26 cellular contexts compared by ENCODE assay signal in genomic region chr2:231450548-231450989, GRCh38. TPM values are rescaled to one million over a fixed set of nuclear protein-coding genes. Genes with fewer than 3 reads are reported as not detected.
A peak's percentile ranks its signal among the peaks of the same experiment; 100 is the strongest.
DNase-seq lines count a peak whose midpoint lies in the region; ATAC-seq and TF ChIP-seq lines count a peak whose summit lies in the region.
"Had no signal": no experiment of that assay in that cellular context is flagged by ENCODE, and none has a peak within 500 bp of the region (broad histone marks: within the 10 kb centered on the region; RNA-seq: fewer than 3 reads in every experiment).

No MANE protein-coding gene starts in this region.

- TF ChIP-seq POLR2A in GM19099 (IDR thresholded peaks at IDR 0.05; ENCODE audit: extremely low read depth, insufficient read length, low read depth): peak; percentile 23

- no peaks in the 10 kb centered on the region for H3K9me3 Mint-ChIP-seq in activated T-cell treated with anti-CD3 and anti-CD28 coated beads, Interleukin-2, amount 50 U/mL, for 72 hours
- H3K9me3 Mint-ChIP-seq in activated naive CD8-positive, alpha-beta T cell treated with anti-CD3 and anti-CD28 coated beads for 36 hours: no peaks in the 10 kb centered on the region
- H3K9me3 Mint-ChIP-seq in stimulated activated memory B cell treated with anti-CD40 and anti-IgM and Interleukin-4, amounts not matched to agents 10 μg/mL and 1 μg/mL and 100 μg/mL, for 72 hours: no peaks in the 10 kb centered on the region
- H3K9me3 Mint-ChIP-seq: activated CD4-positive, alpha-beta T cell treated with anti-CD3 and anti-CD28 coated beads, Interleukin-2, amount 10 ng/mL, durations not matched to agents 7 days and 5 days; activated naive CD8-positive, alpha-beta T cell treated with anti-CD3 and anti-CD28 coated beads, Interleukin-2, amount 10 ng/mL, durations not matched to agents 7 days and 5 days; activated T-helper 2 cell treated with anti-CD3 and anti-CD28 coated beads, Interferon-gamma antibody, Interleukin-2, Interleukin-4, amounts not matched to agents 10 μg/mL and 5 μg/mL and 100 μg/mL, durations not matched to agents 14 hours and 24 hours and 36 hours had no signal

- no peak for DNase-seq in activated T-cell treated with anti-CD3 and anti-CD28 coated beads, Interleukin-2, amount 50 U/mL, for 72 hours
- DNase-seq in activated T-cell treated with anti-CD3 and anti-CD28 coated beads for 4 hours (no peak), inferior parietal cortex (ENCODE audit: extremely low spot score) (no peak)
- no peak for DNase-seq in activated naive CD8-positive, alpha-beta T cell treated with anti-CD3 and anti-CD28 coated beads for 36 hours
- DNase-seq: ACHN; activated CD4-positive, alpha-beta T cell treated with anti-CD3 and anti-CD28 coated beads, Interleukin-2, amount 10 ng/mL, durations not matched to agents 7 days and 5 days; activated naive CD8-positive, alpha-beta T cell treated with anti-CD3 and anti-CD28 coated beads, Interleukin-2, amount 10 ng/mL, durations not matched to agents 7 days and 5 days; BE2C; central memory CD4-positive, alpha-beta T cell; dermis blood vessel endothelial cell; left lung; mesenchymal stem cell; NCI-H1092 treated with DMSO at 0.1 percent for 48 hours; NCI-H187; NCI-H2171 treated with DMSO at 0.1 percent for 48 hours; NCI-H524 treated with DMSO at 0.1 percent for 48 hours; PC-9; Right ventricle myocardium superior; transverse colon; WERI-Rb-1 had no signal

- peaks cover 4 to 13% of the 10 kb centered on the region in 2 donors for H3K36me3 Mint-ChIP-seq in activated T-cell treated with anti-CD3 and anti-CD28 coated beads, Interleukin-2, amount 50 U/mL, for 72 hours (ENCODE audit: insufficient read depth in 2 of 2)
- H3K36me3 Mint-ChIP-seq in activated naive CD8-positive, alpha-beta T cell treated with anti-CD3 and anti-CD28 coated beads for 36 hours: peaks cover 42% of the 10 kb centered on the region
- peaks cover 29% of the 10 kb centered on the region for H3K36me3 Mint-ChIP-seq in stimulated activated memory B cell treated with anti-CD40 and anti-IgM and Interleukin-4, amounts not matched to agents 10 μg/mL and 1 μg/mL and 100 μg/mL, for 72 hours

- no peaks in the 10 kb centered on the region for H3K27me3 Mint-ChIP-seq in activated T-cell treated with anti-CD3 and anti-CD28 coated beads, Interleukin-2, amount 50 U/mL, for 72 hours (ENCODE audit: low read depth)
- H3K27me3 Mint-ChIP-seq in activated naive CD8-positive, alpha-beta T cell treated with anti-CD3 and anti-CD28 coated beads for 36 hours: peaks cover 4% of the 10 kb centered on the region
- no peaks in the 10 kb centered on the region for H3K27me3 Mint-ChIP-seq in stimulated activated memory B cell treated with anti-CD40 and anti-IgM and Interleukin-4, amounts not matched to agents 10 μg/mL and 1 μg/mL and 100 μg/mL, for 72 hours
- H3K27me3 Mint-ChIP-seq: activated CD4-positive, alpha-beta T cell treated with anti-CD3 and anti-CD28 coated beads, Interleukin-2, amount 10 ng/mL, durations not matched to agents 7 days and 5 days; activated naive CD8-positive, alpha-beta T cell treated with anti-CD3 and anti-CD28 coated beads, Interleukin-2, amount 10 ng/mL, durations not matched to agents 7 days and 5 days; progenitor cell of endocrine pancreas had no signal

- H3K4me3 Mint-ChIP-seq in activated T-cell treated with anti-CD3 and anti-CD28 coated beads, Interleukin-2, amount 50 U/mL, for 72 hours: no peak overlapping the region
- H3K4me3 Mint-ChIP-seq in activated naive CD8-positive, alpha-beta T cell treated with anti-CD3 and anti-CD28 coated beads for 36 hours: peak overlapping the region; percentile 40
- no peak overlapping the region for H3K4me3 Mint-ChIP-seq in stimulated activated memory B cell treated with anti-CD40 and anti-IgM and Interleukin-4, amounts not matched to agents 10 μg/mL and 1 μg/mL and 100 μg/mL, for 72 hours
- H3K4me3 Mint-ChIP-seq: activated CD4-positive, alpha-beta T cell treated with anti-CD3 and anti-CD28 coated beads, Interleukin-2, amount 10 ng/mL, durations not matched to agents 7 days and 5 days; activated naive CD8-positive, alpha-beta T cell treated with anti-CD3 and anti-CD28 coated beads, Interleukin-2, amount 10 ng/mL, durations not matched to agents 7 days and 5 days had no signal

- H3K27ac Mint-ChIP-seq in activated T-cell treated with anti-CD3 and anti-CD28 coated beads, Interleukin-2, amount 50 U/mL, for 72 hours: peak overlapping the region; percentile 36
- peak overlapping the region; percentile 70 for H3K27ac Mint-ChIP-seq in activated naive CD8-positive, alpha-beta T cell treated with anti-CD3 and anti-CD28 coated beads for 36 hours
- H3K27ac Mint-ChIP-seq in stimulated activated memory B cell treated with anti-CD40 and anti-IgM and Interleukin-4, amounts not matched to agents 10 μg/mL and 1 μg/mL and 100 μg/mL, for 72 hours: peak overlapping the region; percentile 37
- H3K27ac Mint-ChIP-seq: activated CD4-positive, alpha-beta T cell treated with anti-CD3 and anti-CD28 coated beads, Interleukin-2, amount 10 ng/mL, durations not matched to agents 7 days and 5 days; activated naive CD8-positive, alpha-beta T cell treated with anti-CD3 and anti-CD28 coated beads, Interleukin-2, amount 10 ng/mL, durations not matched to agents 7 days and 5 days; activated T-helper 2 cell treated with anti-CD3 and anti-CD28 coated beads, Interferon-gamma antibody, Interleukin-2, Interleukin-4, amounts not matched to agents 10 μg/mL and 5 μg/mL and 100 μg/mL, durations not matched to agents 14 hours and 24 hours and 36 hours; progenitor cell of endocrine pancreas had no signal

- no peaks in the 10 kb centered on the region for H3K4me1 Mint-ChIP-seq in activated T-cell treated with anti-CD3 and anti-CD28 coated beads, Interleukin-2, amount 50 U/mL, for 72 hours (ENCODE audit: low read depth)
- peaks cover 23% of the 10 kb centered on the region for H3K4me1 Mint-ChIP-seq in activated naive CD8-positive, alpha-beta T cell treated with anti-CD3 and anti-CD28 coated beads for 36 hours
- H3K4me1 Mint-ChIP-seq in stimulated activated memory B cell treated with anti-CD40 and anti-IgM and Interleukin-4, amounts not matched to agents 10 μg/mL and 1 μg/mL and 100 μg/mL, for 72 hours: peaks cover 14% of the 10 kb centered on the region

- peak in 1 of 2 donors; percentile 10 for ATAC-seq in activated T-cell treated with anti-CD3 and anti-CD28 coated beads, Interleukin-2, amount 50 U/mL, for 72 hours (replicated peaks in 1 of 2)
- no peak for ATAC-seq in stimulated activated memory B cell treated with anti-CD40 and anti-IgM and Interleukin-4, amounts not matched to agents 10 μg/mL and 1 μg/mL and 100 μg/mL, for 72 hours
- no peak for ATAC-seq in activated CD4-positive, CD25-positive, alpha-beta regulatory T cell treated with anti-CD3 and anti-CD28 coated beads, Interleukin-2, amount 50 U/mL, for 24 hours
- ATAC-seq in HG03095 (IDR thresholded peaks at IDR 0.05; ENCODE audit: unreplicated experiment): no peak
- ATAC-seq: left lung had no signal

RNA-seq across cellular contexts. Expression of gene NCL, which starts 13.7 kb away (rescaled TPM):
- 100 to 1,000 TPM; 501 to 656 TPM for total RNA-seq in activated T-cell treated with anti-CD3 and anti-CD28 coated beads, Interleukin-2, amount 50 U/mL, for 72 hours
- total RNA-seq in activated naive CD8-positive, alpha-beta T cell treated with anti-CD3 and anti-CD28 coated beads for 36 hours: 1,000 to 10,000 TPM; 2,049 to 2,118 TPM

RNA-seq across cellular contexts. Expression of gene B3GNT7, which starts 55.1 kb away (rescaled TPM):
- under 1 TPM; 0.34 to 0.76 TPM for total RNA-seq in activated T-cell treated with anti-CD3 and anti-CD28 coated beads, Interleukin-2, amount 50 U/mL, for 72 hours
- under 1 TPM; 0.14 to 0.25 TPM for total RNA-seq in activated naive CD8-positive, alpha-beta T cell treated with anti-CD3 and anti-CD28 coated beads for 36 hours
- total RNA-seq: activated CD4-positive, alpha-beta T cell treated with anti-CD3 and anti-CD28 coated beads, Interleukin-2, amount 10 ng/mL, durations not matched to agents 7 days and 5 days had no signal
